Comparison of ENCODE assay signal across 23 cellular contexts in the genomic region with DNA sequence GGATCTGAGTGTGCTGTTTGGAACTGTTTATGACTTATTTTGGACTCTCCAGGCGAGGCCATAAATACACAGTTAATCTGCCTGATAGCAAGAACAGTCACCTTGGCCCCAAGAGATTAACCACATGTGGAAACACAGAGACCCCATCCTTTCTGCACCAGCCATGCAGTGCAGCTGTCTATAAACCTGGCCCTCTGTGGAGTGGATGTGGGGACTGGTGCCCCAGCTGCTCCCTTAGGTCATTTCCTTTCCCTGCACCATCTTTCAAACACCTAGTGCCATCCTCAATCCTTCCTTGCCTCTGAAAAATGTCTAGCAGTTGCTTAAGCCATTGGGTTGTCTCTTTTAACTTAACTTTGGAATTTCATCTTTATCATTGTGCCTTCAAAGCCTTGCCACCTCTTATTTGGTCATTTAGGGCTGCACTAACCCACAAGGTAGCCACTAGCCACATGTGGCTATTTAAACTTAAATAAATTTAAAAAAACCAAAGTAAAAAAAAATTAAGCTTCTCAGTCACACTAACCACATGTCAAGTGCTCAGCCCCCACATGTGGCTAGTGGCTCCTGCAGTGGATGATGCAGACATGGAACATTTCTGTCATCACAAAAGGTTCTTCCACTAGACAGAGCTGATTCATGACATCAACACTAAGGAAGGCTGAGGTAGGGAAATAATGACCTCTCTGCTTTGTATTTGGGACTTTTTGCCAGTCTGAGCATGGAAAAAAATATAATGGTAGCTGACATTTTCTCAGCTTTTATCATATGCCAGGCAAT.
A peak's percentile ranks its signal among the peaks of the same experiment; 100 is the strongest.
DNase-seq lines count a peak whose midpoint lies in the region; ATAC-seq lines count a peak whose summit lies in the region.
"Had no signal": no experiment of that assay in that cellular context is flagged by ENCODE, and none has a peak within 500 bp of the region (broad histone marks: within the 10 kb centered on the region; RNA-seq: fewer than 3 reads in every experiment).

No MANE protein-coding gene starts in this region.

- H3K27me3 Mint-ChIP-seq in stimulated activated naive CD8-positive, alpha-beta T cell treated with anti-CD3 and anti-CD28 coated beads, Interleukin-15, amount 100 ng/mL, for 72 hours = no peaks in the 10 kb centered on the region
- H3K27me3 Mint-ChIP-seq: CD4-positive, CD25-positive, alpha-beta regulatory T cell; IgD-negative memory B cell had no signal

- H3K9me3 Mint-ChIP-seq in stimulated activated naive CD8-positive, alpha-beta T cell treated with anti-CD3 and anti-CD28 coated beads, Interleukin-15, amount 100 ng/mL, for 72 hours = no peaks in the 10 kb centered on the region

- H3K4me3 Mint-ChIP-seq in stimulated activated naive CD8-positive, alpha-beta T cell treated with anti-CD3 and anti-CD28 coated beads, Interleukin-15, amount 100 ng/mL, for 72 hours = no peak overlapping the region
- H3K4me3 Mint-ChIP-seq: CD4-positive, CD25-positive, alpha-beta regulatory T cell; IgD-negative memory B cell had no signal

- DNase-seq in NCI-H82 (lab: John Stamatoyannopoulos, UW) (peak; percentile 32), NCI-H82 treated with DMSO at 0.1 percent for 48 hours (lab: John Stamatoyannopoulos, UW; ENCODE audit: unreplicated experiment) (no peak), iris pigment epithelial cell (ENCODE audit: low read depth) (peak; percentile 9), glomerular visceral epithelial cell (ENCODE audit: extremely low spot score) (no peak), anterior cingulate cortex (lab: John Stamatoyannopoulos, UW) (no peak)
- DNase-seq in stimulated activated naive CD8-positive, alpha-beta T cell treated with anti-CD3 and anti-CD28 coated beads, Interleukin-15, Interleukin-2, amounts not matched to agents 100 U/mL and 50 U/mL, for 24 hours = peak; percentile 13
- DNase-seq in stimulated activated naive CD8-positive, alpha-beta T cell treated with anti-CD3 and anti-CD28 coated beads, Interleukin-15, amount 100 ng/mL, for 72 hours = no peak
- DNase-seq: 8988T; CD4-positive, CD25-positive, alpha-beta regulatory T cell; GOT3; Karpas-422; MM.1S; NCI-H1417; NCI-H187; NCI-H2107; NCI-H510A; NCI-H748 treated with DMSO at 0.1 percent for 48 hours; OCI-M1; SIG-M5 had no signal

- H3K4me1 Mint-ChIP-seq in stimulated activated naive CD8-positive, alpha-beta T cell treated with anti-CD3 and anti-CD28 coated beads, Interleukin-15, amount 100 ng/mL, for 72 hours = no peaks in the 10 kb centered on the region
- H3K4me1 Mint-ChIP-seq: CD4-positive, CD25-positive, alpha-beta regulatory T cell; IgD-negative memory B cell had no signal

- H3K27ac Mint-ChIP-seq in stimulated activated naive CD8-positive, alpha-beta T cell treated with anti-CD3 and anti-CD28 coated beads, Interleukin-15, amount 100 ng/mL, for 72 hours = no peak overlapping the region
- H3K27ac Mint-ChIP-seq: CD4-positive, CD25-positive, alpha-beta regulatory T cell; IgD-negative memory B cell had no signal

- ATAC-seq in stimulated activated naive CD8-positive, alpha-beta T cell treated with anti-CD3 and anti-CD28 coated beads, Interleukin-15, Interleukin-2, amounts not matched to agents 100 U/mL and 50 U/mL, for 24 hours = peak; percentile 78
- ATAC-seq in stimulated activated naive CD8-positive, alpha-beta T cell treated with anti-CD3 and anti-CD28 coated beads, Interleukin-15, amount 100 ng/mL, for 72 hours = no peak
- ATAC-seq in GM21576 (IDR thresholded peaks at IDR 0.05; ENCODE audit: unreplicated experiment) = no peak
- ATAC-seq: GM12878, HCT116 had no signal

Comparison
In these comparisons a context has a peak if more than half of its experiments do, and no peak if none do; other contexts are left out.
1. DNase-seq: peak in NCI-H82 (single experiment), stimulated activated naive CD8-positive, alpha-beta T cell treated with anti-CD3 and anti-CD28 coated beads, Interleukin-15, Interleukin-2, amounts not matched to agents 100 U/mL and 50 U/mL, for 24 hours (single experiment) and iris pigment epithelial cell (single experiment); none in NCI-H82 treated with DMSO at 0.1 percent for 48 hours (single experiment), stimulated activated naive CD8-positive, alpha-beta T cell treated with anti-CD3 and anti-CD28 coated beads, Interleukin-15, amount 100 ng/mL, for 72 hours (0 of 2), glomerular visceral epithelial cell (single experiment) and anterior cingulate cortex (0 of 58).